In genomic region chr11:46277623-46278386, GRCh38 we compare ENCODE assay signal across 8 cellular contexts. TPM values are rescaled to one million over a fixed set of nuclear protein-coding genes. Genes with fewer than 3 reads are reported as not detected.
DNase-seq lines count a peak whose midpoint lies in the region; ATAC-seq, FAIRE-seq and TF ChIP-seq lines count a peak whose summit lies in the region.

Gene CREB3L1, plus strand, starts transcription at chr11:46277662. Its CDS starts 450 bp downstream, at chr11:46278112.

- H3K27me3 ChIP-seq in A673 (replicated peaks; ENCODE audit: insufficient read depth, low read depth, low read length, poor library complexity) (no peaks in the 10 kb centered on the region), GM23248 (replicated peaks; ENCODE audit: insufficient read depth) (no peaks in the 10 kb centered on the region), GM12878 (replicated peaks in 1 of 2; ENCODE audit: control insufficient read depth in 2 of 2, insufficient read depth in 2 of 2, low read length in 1 of 2) (0 out of 4 replicates have a peak, but pooled peaks cover 2 to 7% of the 10 kb centered on the region in 2 experiments), right lobe of liver (peaks cover 0 to 22% of the 10 kb centered on the region in 2 donors), upper lobe of right lung (peaks cover 16% of the 10 kb centered on the region)

- H3K27ac ChIP-seq in A673 (ENCODE audit: low read depth, low read length, poor library complexity, severe bottlenecking), result peak within 1 kb of the TSS; percentile 3
- peak within 1 kb of the TSS; percentile 77 for H3K27ac ChIP-seq in GM23248
- peak within 1 kb of the TSS; percentile 42; the same call in 1 of the 2 replicates for H3K27ac ChIP-seq in GM12878 (ENCODE audit: control insufficient read depth, insufficient read depth)
- no peak within 1 kb of the TSS for H3K27ac ChIP-seq in right lobe of liver
- H3K27ac ChIP-seq in upper lobe of right lung, result peak within 1 kb of the TSS; percentile 73

- in situ Hi-C loops in GM23248 (cut with MboI) (no loop called here), GM12878 (cut with MboI) (no loop called here)

- H3K9ac ChIP-seq in GM23248, result peak within 1 kb of the TSS; percentile 91
- H3K9ac ChIP-seq in GM12878 (ENCODE audit: control insufficient read depth, insufficient read depth, low read length), result peak within 1 kb of the TSS; percentile 61

- TF ChIP-seq RAD21 in GM12878 (IDR thresholded peaks at IDR 0.05; ENCODE audit: insufficient read depth, low read depth, low read length), result no peak

- SMC1A ChIA-PET in GM12878 (lab: Charles Lee; ENCODE audit: uncharacterized antibody, unreplicated experiment), result interaction anchor here (0.8 to 2.0 kb wide), 10 partner anchors 9 to 38 kb away, joined by 3 to 5 read pairs (median 4); no protein-coding TSS in a partner anchor

- H2AFZ ChIP-seq in GM23248, result peak within 1 kb of the TSS; percentile 53; the same call in 1 of the 2 replicates
- peak within 1 kb of the TSS; percentile 30; the same call in 1 of the 2 replicates for H2AFZ ChIP-seq in GM12878 (ENCODE audit: control insufficient read depth, low read depth, low read length)

- FAIRE-seq in GM12878 (lab: Jason Lieb, UNC), result no peak

- TF ChIP-seq POLR2A in GM12878 (IDR thresholded peaks at IDR 0.05; ENCODE audit: low read depth, low read length) (no peak), right lobe of liver (IDR thresholded peaks at IDR 0.05) (no peak)

- H3K4me2 ChIP-seq in GM23248 (ENCODE audit: unreplicated experiment) (peak within 1 kb of the TSS; percentile 97), GM12878 (ENCODE audit: control insufficient read depth, insufficient read depth) (peak within 1 kb of the TSS; percentile 68)

- POLR2A ChIA-PET in A673 (lab: Charles Lee; ENCODE audit: low non-redundant PET) (interaction anchor here (0.7 to 2.0 kb wide), 2 partner anchors 34 to 35 kb away, joined by 3 to 9 read pairs; no protein-coding TSS in a partner anchor), GM12878 (lab: Charles Lee) (interaction anchor here (0.6 to 1.7 kb wide), 4 partner anchors 9 to 431 kb away, joined by 3 to 7 read pairs (median 3); no protein-coding TSS in a partner anchor)

- H3K9me3 ChIP-seq in A673 (ENCODE audit: low read depth, low read length, poor library complexity, severe bottlenecking), result no peaks in the 10 kb centered on the region
- no peaks in the 10 kb centered on the region for H3K9me3 ChIP-seq in GM23248 (ENCODE audit: low read depth)
- H3K9me3 ChIP-seq in GM12878 (replicated peaks; ENCODE audit: control insufficient read depth, insufficient read depth, low read length), result no peaks in the 10 kb centered on the region
- H3K9me3 ChIP-seq in right lobe of liver, result no peaks in the 10 kb centered on the region
- no peaks in the 10 kb centered on the region for H3K9me3 ChIP-seq in upper lobe of right lung

- TF ChIP-seq CTCF in A673 (conservative IDR thresholded peaks at IDR 0.05; ENCODE audit: low read depth, low read length), result no peak
- no peak for TF ChIP-seq CTCF in GM12878 (IDR thresholded peaks at IDR 0.05 in 2 of 3, conservative IDR thresholded peaks at IDR 0.05 in 1 of 3; ENCODE audit: control insufficient read depth in 2 of 3, extremely low read depth in 1 of 3, insufficient read depth in 1 of 3, low read depth in 3 of 3, low read length in 3 of 3)
- no peak for TF ChIP-seq CTCF in right lobe of liver (IDR thresholded peaks at IDR 0.05)
- TF ChIP-seq CTCF in upper lobe of right lung (IDR thresholded peaks at IDR 0.05), result no peak

- WGBS in GM23248 (ENCODE audit: low coverage in 1 of 2, low lambda C conversion rate in 2 of 2, missing lambda C conversion rate in 2 of 2), 2 experiments, result 1% methylated on average over 37 to 54 of the region's 61 CpGs
- WGBS in GM12878 (ENCODE audit: insufficient coverage, insufficient replicate concordance, low lambda C conversion rate, missing lambda C conversion rate), result 18% methylated on average over 38 of the region's 61 CpGs
- 3% methylated on average over 6 of the region's 61 CpGs for WGBS in right lobe of liver (ENCODE audit: insufficient coverage, low coverage, low lambda C conversion rate, missing lambda C conversion rate)

- RAD21 ChIA-PET in GM12878 (lab: Charles Lee; ENCODE audit: unreplicated experiment), result interaction anchor here (0.6 to 3.3 kb wide), 9 partner anchors 11 to 44 kb away, joined by 3 to 16 read pairs (median 4); no protein-coding TSS in a partner anchor

- H3K4me1 ChIP-seq in A673 (ENCODE audit: insufficient read depth, low read length, poor library complexity, severe bottlenecking) (peaks cover 51% of the 10 kb centered on the region), GM23248 (ENCODE audit: insufficient read depth) (peaks cover 41% of the 10 kb centered on the region), GM12878 (ENCODE audit: control insufficient read depth, insufficient read depth, low read length) (0 out of 2 replicates have a peak, but pooled peaks cover 5% of the 10 kb centered on the region), right lobe of liver (peaks cover 0 to 49% (median 15%) of the 10 kb centered on the region in 4 donors), upper lobe of right lung (peaks cover 42% of the 10 kb centered on the region)

- H3K79me2 ChIP-seq in GM23248 (ENCODE audit: insufficient read depth) (peaks cover 54% of the 10 kb centered on the region), GM12878 (ENCODE audit: control insufficient read depth, insufficient read depth, low read length) (peaks cover 27% of the 10 kb centered on the region)

- intact Hi-C loops in A673 (cut with micrococcal nuclease; ENCODE audit: unreplicated experiment), result loop anchor here (2.0 kb wide), 1 partner anchor 35 kb away; no protein-coding TSS in a partner anchor
- intact Hi-C loops in GM12878 (cut with micrococcal nuclease; ENCODE audit: unreplicated experiment), result no loop called here
- intact Hi-C loops in right lobe of liver (cut with DNase I), result no loop called here
- intact Hi-C loops in upper lobe of right lung (cut with DNase I), result no loop called here

- H3K36me3 ChIP-seq in A673 (ENCODE audit: insufficient read depth, low read length, poor library complexity, severe bottlenecking), result no peaks in the 10 kb centered on the region
- H3K36me3 ChIP-seq in GM23248 (ENCODE audit: low read depth), result no peaks in the 10 kb centered on the region
- no peaks in the 10 kb centered on the region for H3K36me3 ChIP-seq in GM12878 (ENCODE audit: control insufficient read depth in 2 of 2, insufficient read depth in 2 of 2, low read length in 1 of 2)
- H3K36me3 ChIP-seq in right lobe of liver, result no peaks in the 10 kb centered on the region
- H3K36me3 ChIP-seq in upper lobe of right lung, result no peaks in the 10 kb centered on the region

- ATAC-seq in GM12878 (peak; percentile 37), right lobe of liver (no peak), upper lobe of right lung (peak; percentile 22), HG03095 (IDR thresholded peaks at IDR 0.05; ENCODE audit: unreplicated experiment) (no peak), HG03097 (IDR thresholded peaks at IDR 0.05; ENCODE audit: low FRiP score, unreplicated experiment) (no peak)

- H3K4me3 ChIP-seq in A673 (ENCODE audit: low read depth, low read length, poor library complexity, severe bottlenecking), result peak within 1 kb of the TSS; percentile 62
- peak within 1 kb of the TSS; percentile 92 for H3K4me3 ChIP-seq in GM23248
- H3K4me3 ChIP-seq in GM12878, result peak within 1 kb of the TSS; percentile 70
- H3K4me3 ChIP-seq in right lobe of liver, result peak within 1 kb of the TSS; percentile 16 to 21 (median 18)
- H3K4me3 ChIP-seq in upper lobe of right lung, result peak within 1 kb of the TSS; percentile 61

- BruUV-seq in A673 (replicated peaks; lab: Mats Ljungman, UMichigan) (no TSS peak), GM12878 (replicated peaks; lab: Mats Ljungman, UMichigan) (no TSS peak)

- DNase-seq in A673 (ENCODE audit: low spot score) (peak; percentile 46), GM23248 (peak; percentile 59), GM12878 (ENCODE audit: low read depth, low spot score) (no peak), right lobe of liver (no peak), upper lobe of right lung (peak; percentile 80), NCI-H187 treated with DMSO at 0.1 percent for 48 hours (lab: John Stamatoyannopoulos, UW) (no peak)

- CTCF ChIA-PET in A673 (lab: Charles Lee) (interaction anchor here (0.5 to 1.7 kb wide), 11 partner anchors 12 to 1576 kb away, joined by 3 to 10 read pairs (median 3); no protein-coding TSS in a partner anchor), GM12878 (lab: Yijun Ruan, JAX) (interaction anchor here (0.5 to 5.8 kb wide), 14 partner anchors 9 to 169 kb away, joined by 3 to 68 read pairs (median 4); no protein-coding TSS in a partner anchor)

- no peak for TF ChIP-seq EP300 in GM12878 (IDR thresholded peaks at IDR 0.05; ENCODE audit: borderline replicate concordance in 1 of 2, control insufficient read depth in 1 of 2, low read depth in 2 of 2, low read length in 2 of 2)

- H3K9me2 ChIP-seq in GM23248 (ENCODE audit: insufficient read depth), result no peaks in the 10 kb centered on the region

- peaks cover 47% of the 10 kb centered on the region for H3F3A ChIP-seq in GM23248 (ENCODE audit: insufficient read depth)

- no peaks in the 10 kb centered on the region for H4K20me1 ChIP-seq in GM23248 (ENCODE audit: insufficient read depth)
- H4K20me1 ChIP-seq in GM12878 (ENCODE audit: control insufficient read depth, insufficient read depth), result no peaks in the 10 kb centered on the region

TF ChIP-seq in GM12878, 131 proteins besides CTCF, POLR2A, EP300 and RAD21 (continues in another document):
- TF ChIP-seq BRCA1 (IDR thresholded peaks at IDR 0.05; ENCODE audit: low read depth, low read length), result no peak

RNA-seq across cellular contexts. Expression of gene CREB3L1, which starts in this region (rescaled TPM):
- total RNA-seq in A673 (2021), result 3.5 and 10.7 TPM in 2 replicates
- total RNA-seq in GM23248 (2014; rRNA removed; shearing (Covaris generic)), result 29.6 and 37.7 TPM in 2 replicates
- polyA plus RNA-seq in GM23248 (2016; fragmentation: Nextera tagmentation; extraction: Ambion mirVana), result 146 and 151 TPM in 2 replicates
- total RNA-seq in GM12878 (2013; cell fraction: nucleolus; rRNA removed), result 3.5 and 4.3 TPM in 2 replicates
- total RNA-seq in GM12878 (2014; rRNA removed), result 0.11 and 1.2 TPM in 2 replicates
- total RNA-seq in GM12878 (2014; rRNA removed; fragmentation: Illumina TruSeq; extraction: Trizol), result 0.04 TPM in 1 of 2 replicates, not detected in the other
- 1.0 and 1.4 TPM in 2 replicates for total RNA-seq in GM12878 (2021)
- polyA plus RNA-seq in GM12878 (2011; ENCODE audit: low read depth), result 0.91 TPM
- polyA plus RNA-seq in GM12878 (2011; rRNA removed), result 0.18 and 0.26 TPM in 2 replicates
- 0.20 and 0.30 TPM in 2 replicates for polyA plus RNA-seq in GM12878 (2011; cell fraction: cytosol; rRNA removed)
- polyA plus RNA-seq in GM12878 (2011; cell fraction: nucleus; rRNA removed), result 0.37 and 0.75 TPM in 2 replicates
- polyA plus RNA-seq in GM12878 (2012), result 2.7 and 3.3 TPM in 2 replicates
- polyA plus RNA-seq in GM12878 (2014; fragmentation: Illumina TruSeq; extraction: Trizol), result 0.25 and 0.28 TPM in 2 replicates
- polyA plus RNA-seq in GM12878 (2014; fragmentation: Nextera tagmentation; extraction: Ambion mirVana), result under 1 TPM; 0.03 to 0.13 TPM
- polyA plus RNA-seq in GM12878 (2014; rRNA removed), result 0.20 and 0.28 TPM in 2 replicates
- polyA plus RNA-seq in GM12878 (2016; fragmentation: Nextera tagmentation; extraction: Ambion mirVana), result under 1 TPM; 0.24 to 0.27 TPM
- 0.31 and 0.37 TPM in 2 replicates for polyA minus RNA-seq in GM12878 (2011; rRNA and poly(A)+ RNA removed)
- 0.94 and 2.4 TPM in 2 replicates for polyA minus RNA-seq in GM12878 (2011; cell fraction: cytosol; rRNA and poly(A)+ RNA removed)
- polyA minus RNA-seq in GM12878 (2011; cell fraction: nucleus; rRNA and poly(A)+ RNA removed), result 0.36 and 0.67 TPM in 2 replicates
- under 1 TPM; 0.07 to 0.37 (median 0.24) TPM for total RNA-seq in right lobe of liver
- 47.4 TPM for total RNA-seq in upper lobe of right lung

Comparison
In these comparisons a context has a peak if more than half of its experiments do, and no peak if none do; other contexts are left out.
1. RNA of gene CREB3L1 (polyA plus RNA-seq): 146 to 151 TPM in GM23248; 0.03 to 3.3 TPM in GM12878; every median in the first group is over 10 times any median in the second.
2. DNase-seq: peak in A673 (single experiment), GM23248 (single experiment) and upper lobe of right lung (single experiment); none in GM12878 (single experiment), right lobe of liver (0 of 3) and NCI-H187 treated with DMSO at 0.1 percent for 48 hours (single experiment).
3. H3K27ac ChIP-seq: peak in A673 (single experiment), GM23248 (single experiment), GM12878 (single experiment) and upper lobe of right lung (single experiment); none in right lobe of liver (0 of 3).
4. H3K4me3 ChIP-seq: peak in every context shown above with its lines; median percentile 92 in GM23248; 70 in GM12878; 62 in A673; 61 in upper lobe of right lung; 18 in right lobe of liver.
5. ATAC-seq: peak in GM12878 (single experiment) and upper lobe of right lung (single experiment); none in right lobe of liver (0 of 4), HG03095 (single experiment) and HG03097 (single experiment).